ENCODE assay signal across 8 cellular contexts in genomic region chr22:37696657-37697539, GRCh38. TPM values are rescaled to one million over a fixed set of nuclear protein-coding genes. Genes with fewer than 3 reads are reported as not detected.
A peak's percentile ranks its signal among the peaks of the same experiment; 100 is the strongest.
DNase-seq lines count a peak whose midpoint lies in the region; ATAC-seq and TF ChIP-seq lines count a peak whose summit lies in the region.

A gene with protein sequence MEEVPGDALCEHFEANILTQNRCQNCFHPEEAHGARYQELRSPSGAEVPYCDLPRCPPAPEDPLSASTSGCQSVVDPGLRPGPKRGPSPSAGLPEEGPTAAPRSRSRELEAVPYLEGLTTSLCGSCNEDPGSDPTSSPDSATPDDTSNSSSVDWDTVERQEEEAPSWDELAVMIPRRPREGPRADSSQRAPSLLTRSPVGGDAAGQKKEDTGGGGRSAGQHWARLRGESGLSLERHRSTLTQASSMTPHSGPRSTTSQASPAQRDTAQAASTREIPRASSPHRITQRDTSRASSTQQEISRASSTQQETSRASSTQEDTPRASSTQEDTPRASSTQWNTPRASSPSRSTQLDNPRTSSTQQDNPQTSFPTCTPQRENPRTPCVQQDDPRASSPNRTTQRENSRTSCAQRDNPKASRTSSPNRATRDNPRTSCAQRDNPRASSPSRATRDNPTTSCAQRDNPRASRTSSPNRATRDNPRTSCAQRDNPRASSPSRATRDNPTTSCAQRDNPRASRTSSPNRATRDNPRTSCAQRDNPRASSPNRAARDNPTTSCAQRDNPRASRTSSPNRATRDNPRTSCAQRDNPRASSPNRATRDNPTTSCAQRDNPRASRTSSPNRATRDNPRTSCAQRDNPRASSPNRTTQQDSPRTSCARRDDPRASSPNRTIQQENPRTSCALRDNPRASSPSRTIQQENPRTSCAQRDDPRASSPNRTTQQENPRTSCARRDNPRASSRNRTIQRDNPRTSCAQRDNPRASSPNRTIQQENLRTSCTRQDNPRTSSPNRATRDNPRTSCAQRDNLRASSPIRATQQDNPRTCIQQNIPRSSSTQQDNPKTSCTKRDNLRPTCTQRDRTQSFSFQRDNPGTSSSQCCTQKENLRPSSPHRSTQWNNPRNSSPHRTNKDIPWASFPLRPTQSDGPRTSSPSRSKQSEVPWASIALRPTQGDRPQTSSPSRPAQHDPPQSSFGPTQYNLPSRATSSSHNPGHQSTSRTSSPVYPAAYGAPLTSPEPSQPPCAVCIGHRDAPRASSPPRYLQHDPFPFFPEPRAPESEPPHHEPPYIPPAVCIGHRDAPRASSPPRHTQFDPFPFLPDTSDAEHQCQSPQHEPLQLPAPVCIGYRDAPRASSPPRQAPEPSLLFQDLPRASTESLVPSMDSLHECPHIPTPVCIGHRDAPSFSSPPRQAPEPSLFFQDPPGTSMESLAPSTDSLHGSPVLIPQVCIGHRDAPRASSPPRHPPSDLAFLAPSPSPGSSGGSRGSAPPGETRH (N-terminal part only) (plus strand): TSS chr22:37697048. CDS start chr22:37701366, 4,318 bp downstream.

- no peaks in the 10 kb centered on the region for H3K27me3 Mint-ChIP-seq in activated T-cell treated with anti-CD3 and anti-CD28 coated beads, Interleukin-2, amount 50 U/mL, for 4 hours (ENCODE audit: low read depth)

- H3K36me3 Mint-ChIP-seq in activated T-cell treated with anti-CD3 and anti-CD28 coated beads, Interleukin-2, amount 50 U/mL, for 4 hours (ENCODE audit: insufficient read depth): peaks cover 17% of the 10 kb centered on the region

- H3K9ac ChIP-seq in PC-3 (ENCODE audit: low read length): no peak within 1 kb of the TSS

- H3K4me1 Mint-ChIP-seq in activated T-cell treated with anti-CD3 and anti-CD28 coated beads, Interleukin-2, amount 50 U/mL, for 4 hours (ENCODE audit: low read depth): peaks cover 18% of the 10 kb centered on the region

- H3K9me3 Mint-ChIP-seq in activated T-cell treated with anti-CD3 and anti-CD28 coated beads, Interleukin-2, amount 50 U/mL, for 4 hours: no peaks in the 10 kb centered on the region

- ATAC-seq in GM19023 (IDR thresholded peaks at IDR 0.05; ENCODE audit: unreplicated experiment): peak; percentile 88
- peak; percentile 73 for ATAC-seq in HG03558 (IDR thresholded peaks at IDR 0.05; ENCODE audit: extremely low read depth, unreplicated experiment)
- peak; percentile 99 for ATAC-seq in PC-3
- peak; percentile 99 to 100 for ATAC-seq in activated T-cell treated with anti-CD3 and anti-CD28 coated beads, Interleukin-2, amount 50 U/mL, for 4 hours
- ATAC-seq in esophagus mucosa: peak; percentile 94

- peak within 1 kb of the TSS; percentile 39 for H3K4me3 ChIP-seq in A673 (ENCODE audit: low read depth, low read length, poor library complexity, severe bottlenecking)
- peak within 1 kb of the TSS; percentile 13; the same call in 1 of the 2 replicates for H3K4me3 ChIP-seq in PC-3 (ENCODE audit: low read length)
- peak within 1 kb of the TSS; percentile 11 to 40 for H3K4me3 ChIP-seq in muscle layer of duodenum (ENCODE audit: low read depth in 1 of 2, low read length in 2 of 2)

- H3K4me1 ChIP-seq in A673 (ENCODE audit: insufficient read depth, low read length, poor library complexity, severe bottlenecking) (peaks cover 5% of the 10 kb centered on the region), PC-3 (ENCODE audit: insufficient read depth, low read length) (peaks cover 16% of the 10 kb centered on the region), muscle layer of duodenum (ENCODE audit: control insufficient read depth in 1 of 2, insufficient read depth in 2 of 2, low read length in 2 of 2) (peaks cover 0 to 10% of the 10 kb centered on the region in 2 donors)

- H3K9me2 ChIP-seq in PC-3 (replicated peaks; ENCODE audit: low read length): no peaks in the 10 kb centered on the region

- H3K27me3 ChIP-seq in A673 (replicated peaks; ENCODE audit: insufficient read depth, low read depth, low read length, poor library complexity) (no peaks in the 10 kb centered on the region), PC-3 (ENCODE audit: low read length) (no peaks in the 10 kb centered on the region), muscle layer of duodenum (ENCODE audit: low read depth, low read length) (no peaks in the 10 kb centered on the region)

- H4K20me1 ChIP-seq in PC-3 (ENCODE audit: low read length): no peaks in the 10 kb centered on the region

- no peaks in the 10 kb centered on the region for H3F3A ChIP-seq in PC-3 (ENCODE audit: low read length, unreplicated experiment)

- POLR2A ChIA-PET in A673 (lab: Charles Lee; ENCODE audit: low non-redundant PET): no interaction called here
- POLR2A ChIA-PET in PC-3 (lab: Charles Lee; ENCODE audit: unreplicated experiment): no interaction called here

- TF ChIP-seq CTCF in A673 (conservative IDR thresholded peaks at IDR 0.05; ENCODE audit: low read depth, low read length): peak; percentile 56
- TF ChIP-seq CTCF in PC-3 (conservative IDR thresholded peaks at IDR 0.05; ENCODE audit: low read depth, low read length): peak; percentile 50; the same call in 1 of the 2 replicates

- no peaks in the 10 kb centered on the region for H3K79me2 ChIP-seq in PC-3 (ENCODE audit: low read length)

- BruUV-seq in A673 (replicated peaks; lab: Mats Ljungman, UMichigan): no TSS peak
- BruUV-seq in PC-3 (replicated peaks; lab: Mats Ljungman, UMichigan): no TSS peak

- H3K9me3 ChIP-seq in A673 (ENCODE audit: low read depth, low read length, poor library complexity, severe bottlenecking): no peaks in the 10 kb centered on the region
- H3K9me3 ChIP-seq in PC-3 (ENCODE audit: low read length): no peaks in the 10 kb centered on the region
- H3K9me3 ChIP-seq in muscle layer of duodenum (ENCODE audit: control insufficient read depth in 1 of 2, low read length in 2 of 2): no peaks in the 10 kb centered on the region

- H3K27ac ChIP-seq in A673 (ENCODE audit: low read depth, low read length, poor library complexity, severe bottlenecking) (no peak within 1 kb of the TSS), PC-3 (ENCODE audit: low read length) (0 out of 2 replicates have a peak within 1 kb of the TSS, but pooled peaks have one; percentile 17), muscle layer of duodenum (ENCODE audit: low read length) (no peak within 1 kb of the TSS)

- H2AFZ ChIP-seq in PC-3 (ENCODE audit: low read length): 0 out of 2 replicates have a peak within 1 kb of the TSS, but pooled peaks have one; percentile 43

- CTCF ChIA-PET in A673 (lab: Charles Lee): interaction anchor here (0.7 to 1.1 kb wide), 3 partner anchors 105 to 761 kb away, joined by 3 to 4 read pairs (median 3); no protein-coding TSS in a partner anchor
- CTCF ChIA-PET in PC-3 (lab: Charles Lee): interaction anchor here (1.2 kb wide), 1 partner anchor 54 kb away, joined by 3 read pairs; no protein-coding TSS in a partner anchor

- H3K4me2 ChIP-seq in PC-3 (ENCODE audit: low read length): peak within 1 kb of the TSS; percentile 68

- intact Hi-C loops in A673 (cut with micrococcal nuclease; ENCODE audit: unreplicated experiment) (no loop called here), PC-3 (cut with micrococcal nuclease) (loop anchor here (10.0 kb wide), 1 partner anchor 48 kb away; no protein-coding TSS in a partner anchor)

- H3K4me3 Mint-ChIP-seq in activated T-cell treated with anti-CD3 and anti-CD28 coated beads, Interleukin-2, amount 50 U/mL, for 4 hours: no peak within 1 kb of the TSS

- peaks cover under 1% of the 10 kb centered on the region for H3K36me3 ChIP-seq in A673 (ENCODE audit: insufficient read depth, low read length, poor library complexity, severe bottlenecking)
- H3K36me3 ChIP-seq in PC-3 (ENCODE audit: low read depth, low read length): no peaks in the 10 kb centered on the region
- peaks cover 15 to 18% of the 10 kb centered on the region in 2 donors for H3K36me3 ChIP-seq in muscle layer of duodenum (ENCODE audit: control insufficient read depth in 1 of 2, insufficient read depth in 2 of 2, low read length in 2 of 2)

- DNase-seq in A673 (ENCODE audit: low spot score) (peak; percentile 98), PC-3 (peak; percentile 93)
- DNase-seq in activated T-cell treated with anti-CD3 and anti-CD28 coated beads, Interleukin-2, amount 50 U/mL, for 4 hours: peak; percentile 77
- DNase-seq in stimulated activated CD8-positive, alpha-beta memory T cell treated with anti-CD3 and anti-CD28 coated beads, Interleukin-7, amount 100 ng/mL, for 1 hour (ENCODE audit: low read depth in 2 of 2): peak; percentile 51 to 52

RNA-seq across cellular contexts. Expression of the gene that starts here (rescaled TPM):
- total RNA-seq in A673 (2021): 28.7 and 35.1 TPM in 2 replicates
- total RNA-seq in PC-3 (2014; rRNA removed): 64.5 and 74.8 TPM in 2 replicates
- total RNA-seq in activated T-cell treated with anti-CD3 and anti-CD28 coated beads, Interleukin-2, amount 50 U/mL, for 4 hours: 10 to 100 TPM; 14.9 to 19.0 (median 17.2) TPM
- 68.3 TPM for total RNA-seq in esophagus mucosa
